Comparison of ENCODE assay signal across 8 cellular contexts in genomic region chr13:77184455-77184854, GRCh38.
DNase-seq lines count a peak whose midpoint lies in the region; ATAC-seq, FAIRE-seq and TF ChIP-seq lines count a peak whose summit lies in the region.

No MANE protein-coding gene starts in this region.

- peaks cover 27 to 83% (median 35%) of the 10 kb centered on the region in 3 donors for H3K36me3 Mint-ChIP-seq in CD8-positive, alpha-beta memory T cell
- H3K36me3 Mint-ChIP-seq in activated naive CD8-positive, alpha-beta T cell treated with anti-CD3 and anti-CD28 coated beads, Interleukin-2, amount 10 ng/mL, durations not matched to agents 7 days and 5 days = peaks cover 42% of the 10 kb centered on the region

- H3K27me3 ChIP-seq in CD8-positive, alpha-beta memory T cell (ENCODE audit: insufficient read depth, low read length, poor library complexity, severe bottlenecking) = no peaks in the 10 kb centered on the region
- H3K27me3 ChIP-seq in left lung (no peaks in the 10 kb centered on the region), thyroid gland (no peaks in the 10 kb centered on the region)

- H3K36me3 ChIP-seq in CD8-positive, alpha-beta memory T cell (ENCODE audit: insufficient read depth, low read length) = peaks cover 40% of the 10 kb centered on the region
- H3K36me3 ChIP-seq in left lung (peaks cover 0 to 67% of the 10 kb centered on the region in 2 donors), thyroid gland (peaks cover 15 to 21% of the 10 kb centered on the region in 2 donors)

- FAIRE-seq in RCC 7860 (lab: Jason Lieb, UNC) = no peak

- POLR2A ChIA-PET in CD8-positive, alpha-beta memory T cell (lab: Charles Lee) = interaction anchor here (0.6 kb wide), 1 partner anchor 140 kb away, joined by 3 read pairs; no protein-coding TSS in a partner anchor
- POLR2A ChIA-PET in activated naive CD8-positive, alpha-beta T cell treated with anti-CD3 and anti-CD28 coated beads, Interleukin-2, amount 10 ng/mL, durations not matched to agents 7 days and 5 days (lab: Charles Lee) = interaction anchor here (0.8 kb wide), 1 partner anchor 141 kb away, joined by 3 read pairs; no protein-coding TSS in a partner anchor

- TF ChIP-seq POLR2A in thyroid gland (IDR thresholded peaks at IDR 0.05) = no peak

- no peak overlapping the region for H3K4me3 ChIP-seq in CD8-positive, alpha-beta memory T cell (ENCODE audit: low read length)
- H3K4me3 ChIP-seq in left lung = no peak overlapping the region
- no peak overlapping the region for H3K4me3 ChIP-seq in thyroid gland (replicated peaks in 1 of 3)

- DNase-seq in CD8-positive, alpha-beta memory T cell = no peak
- DNase-seq in activated naive CD8-positive, alpha-beta T cell treated with anti-CD3 and anti-CD28 coated beads, Interleukin-2, amount 10 ng/mL, durations not matched to agents 7 days and 5 days = no peak
- DNase-seq in RCC 7860 (ENCODE audit: low spot score) (no peak), left lung (no peak), thyroid gland (no peak), substantia nigra (lab: John Stamatoyannopoulos, UW) (no peak)

- no peaks in the 10 kb centered on the region for H3K9me3 Mint-ChIP-seq in CD8-positive, alpha-beta memory T cell
- peaks cover 1% of the 10 kb centered on the region for H3K9me3 Mint-ChIP-seq in activated naive CD8-positive, alpha-beta T cell treated with anti-CD3 and anti-CD28 coated beads, Interleukin-2, amount 10 ng/mL, durations not matched to agents 7 days and 5 days

- intact Hi-C loops in left lung (cut with DNase I) = no loop called here
- intact Hi-C loops in thyroid gland (cut with DNase I) = no loop called here

- H3K27ac Mint-ChIP-seq in CD8-positive, alpha-beta memory T cell = peak overlapping the region in 6 of 8 donors; percentile 10 to 78 (median 72)
- H3K27ac Mint-ChIP-seq in activated naive CD8-positive, alpha-beta T cell treated with anti-CD3 and anti-CD28 coated beads, Interleukin-2, amount 10 ng/mL, durations not matched to agents 7 days and 5 days = peak overlapping the region; percentile 83

- 89 to 91% methylated on average over 2 of the region's 2 CpGs for WGBS in thyroid gland, 2 donors

- H3K9me3 ChIP-seq in CD8-positive, alpha-beta memory T cell (ENCODE audit: low read length) = no peaks in the 10 kb centered on the region
- H3K9me3 ChIP-seq in left lung (no peaks in the 10 kb centered on the region), thyroid gland (no peaks in the 10 kb centered on the region)

- peak; percentile 98 for ATAC-seq in GM19468 (IDR thresholded peaks at IDR 0.05; ENCODE audit: extremely low read depth, unreplicated experiment)
- peak; percentile 98 for ATAC-seq in HG03442 (IDR thresholded peaks at IDR 0.05; ENCODE audit: unreplicated experiment)
- ATAC-seq in activated naive CD8-positive, alpha-beta T cell treated with anti-CD3 and anti-CD28 coated beads, Interleukin-2, amount 10 ng/mL, durations not matched to agents 7 days and 5 days (ENCODE audit: low read depth) = peak; percentile 97
- ATAC-seq in left lung = no peak

- no peaks in the 10 kb centered on the region for H3K4me1 ChIP-seq in CD8-positive, alpha-beta memory T cell (ENCODE audit: insufficient read depth, low read length)
- no peaks in the 10 kb centered on the region for H3K4me1 ChIP-seq in left lung
- no peaks in the 10 kb centered on the region for H3K4me1 ChIP-seq in thyroid gland

- TF ChIP-seq CTCF in left lung (IDR thresholded peaks at IDR 0.05) = no peak
- no peak for TF ChIP-seq CTCF in thyroid gland (IDR thresholded peaks at IDR 0.05)

- H3K4me3 Mint-ChIP-seq in CD8-positive, alpha-beta memory T cell = no peak overlapping the region
- H3K4me3 Mint-ChIP-seq in activated naive CD8-positive, alpha-beta T cell treated with anti-CD3 and anti-CD28 coated beads, Interleukin-2, amount 10 ng/mL, durations not matched to agents 7 days and 5 days = no peak overlapping the region

- H3K27ac ChIP-seq in CD8-positive, alpha-beta memory T cell (ENCODE audit: low read depth, low read length) = no peak overlapping the region
- H3K27ac ChIP-seq in left lung (no peak overlapping the region), thyroid gland (no peak overlapping the region), substantia nigra (ENCODE audit: low read depth, low read length, poor library complexity, severe bottlenecking) (no peak overlapping the region)

- peaks cover 7 to 26% (median 17%) of the 10 kb centered on the region in 3 donors for H3K4me1 Mint-ChIP-seq in CD8-positive, alpha-beta memory T cell
- H3K4me1 Mint-ChIP-seq in activated naive CD8-positive, alpha-beta T cell treated with anti-CD3 and anti-CD28 coated beads, Interleukin-2, amount 10 ng/mL, durations not matched to agents 7 days and 5 days = peaks cover 12% of the 10 kb centered on the region

- CTCF ChIA-PET in CD8-positive, alpha-beta memory T cell (lab: Charles Lee) = no interaction called here

- H3K27me3 Mint-ChIP-seq in CD8-positive, alpha-beta memory T cell = peaks cover 0 to 2% of the 10 kb centered on the region in 2 donors
- no peaks in the 10 kb centered on the region for H3K27me3 Mint-ChIP-seq in activated naive CD8-positive, alpha-beta T cell treated with anti-CD3 and anti-CD28 coated beads, Interleukin-2, amount 10 ng/mL, durations not matched to agents 7 days and 5 days
